In genomic region chr12:117854339-117855012, GRCh38 we compare ENCODE assay signal across 8 cellular contexts.
A peak's percentile ranks its signal among the peaks of the same experiment; 100 is the strongest.
DNase-seq lines count a peak whose midpoint lies in the region; ATAC-seq and TF ChIP-seq lines count a peak whose summit lies in the region.

No MANE protein-coding gene starts in this region.

- no peak overlapping the region for H3K4me3 Mint-ChIP-seq in activated CD8-positive, alpha-beta T cell treated with anti-CD3 and anti-CD28 coated beads, Interleukin-2, amount 10 ng/mL, durations not matched to agents 7 days and 5 days
- H3K4me3 Mint-ChIP-seq in CD8-positive, alpha-beta memory T cell: no peak overlapping the region

- H3K4me3 ChIP-seq in BJ (ENCODE audit: low read depth, low read length): no peak overlapping the region
- no peak overlapping the region for H3K4me3 ChIP-seq in CD8-positive, alpha-beta memory T cell (ENCODE audit: low read length)

- peak; percentile 60 for ATAC-seq in activated CD8-positive, alpha-beta T cell treated with anti-CD3 and anti-CD28 coated beads, Interleukin-2, amount 10 ng/mL, durations not matched to agents 7 days and 5 days
- ATAC-seq in HG03045 (IDR thresholded peaks at IDR 0.05; ENCODE audit: unreplicated experiment): no peak

- POLR2A ChIA-PET in BJ (lab: Charles Lee): no interaction called here
- POLR2A ChIA-PET in activated CD8-positive, alpha-beta T cell treated with anti-CD3 and anti-CD28 coated beads, Interleukin-2, amount 10 ng/mL, durations not matched to agents 7 days and 5 days (lab: Charles Lee): interaction anchor here (0.7 kb wide), 1 partner anchor 1450 kb away, joined by 6 read pairs; no protein-coding TSS in a partner anchor
- POLR2A ChIA-PET in CD8-positive, alpha-beta memory T cell (lab: Charles Lee): no interaction called here

- DNase-seq in BJ (ENCODE audit: low read depth) (no peak), GM20000 (ENCODE audit: low spot score) (peak; percentile 49), NCI-H2196 treated with DMSO at 0.1 percent for 48 hours (lab: John Stamatoyannopoulos, UW; ENCODE audit: unreplicated experiment) (peak; percentile 37), glomerular endothelial cell (ENCODE audit: extremely low read depth, low read depth, low spot score) (peak; percentile 31)
- DNase-seq in activated CD8-positive, alpha-beta T cell treated with anti-CD3 and anti-CD28 coated beads, Interleukin-2, amount 10 ng/mL, durations not matched to agents 7 days and 5 days: peak; percentile 62
- peak; percentile 66 for DNase-seq in stimulated activated CD4-positive, alpha-beta T cell treated with anti-CD3 and anti-CD28 coated beads, Interleukin-15, amount 100 ng/mL, for 24 hours
- no peak for DNase-seq in CD8-positive, alpha-beta memory T cell

- no peaks in the 10 kb centered on the region for H3K36me3 Mint-ChIP-seq in activated CD8-positive, alpha-beta T cell treated with anti-CD3 and anti-CD28 coated beads, Interleukin-2, amount 10 ng/mL, durations not matched to agents 7 days and 5 days (ENCODE audit: low read depth)
- H3K36me3 Mint-ChIP-seq in CD8-positive, alpha-beta memory T cell: no peaks in the 10 kb centered on the region

- H3K9me3 Mint-ChIP-seq in activated CD8-positive, alpha-beta T cell treated with anti-CD3 and anti-CD28 coated beads, Interleukin-2, amount 10 ng/mL, durations not matched to agents 7 days and 5 days (ENCODE audit: insufficient read depth): no peaks in the 10 kb centered on the region
- peaks cover 0 to 6% (median 0%) of the 10 kb centered on the region in 5 donors for H3K9me3 Mint-ChIP-seq in CD8-positive, alpha-beta memory T cell

- H3K27me3 Mint-ChIP-seq in activated CD8-positive, alpha-beta T cell treated with anti-CD3 and anti-CD28 coated beads, Interleukin-2, amount 10 ng/mL, durations not matched to agents 7 days and 5 days (ENCODE audit: low read depth): no peaks in the 10 kb centered on the region
- H3K27me3 Mint-ChIP-seq in CD8-positive, alpha-beta memory T cell: peaks cover 6 to 8% of the 10 kb centered on the region in 2 donors

- no peaks in the 10 kb centered on the region; the same call in 1 of the 2 replicates for H3K27me3 ChIP-seq in BJ (ENCODE audit: control insufficient read depth, insufficient read depth, low read length)
- H3K27me3 ChIP-seq in CD8-positive, alpha-beta memory T cell (ENCODE audit: insufficient read depth, low read length, poor library complexity, severe bottlenecking): no peaks in the 10 kb centered on the region

- H3K36me3 ChIP-seq in BJ (ENCODE audit: control insufficient read depth, insufficient read depth, low read length): no peaks in the 10 kb centered on the region
- H3K36me3 ChIP-seq in CD8-positive, alpha-beta memory T cell (ENCODE audit: insufficient read depth, low read length): no peaks in the 10 kb centered on the region

- H3K27ac Mint-ChIP-seq in activated CD8-positive, alpha-beta T cell treated with anti-CD3 and anti-CD28 coated beads, Interleukin-2, amount 10 ng/mL, durations not matched to agents 7 days and 5 days: no peak overlapping the region
- no peak overlapping the region for H3K27ac Mint-ChIP-seq in CD8-positive, alpha-beta memory T cell

- H3K9me3 ChIP-seq in CD8-positive, alpha-beta memory T cell (ENCODE audit: low read length): no peaks in the 10 kb centered on the region

- no peaks in the 10 kb centered on the region for H3K4me1 ChIP-seq in CD8-positive, alpha-beta memory T cell (ENCODE audit: insufficient read depth, low read length)

- no peak overlapping the region for H3K27ac ChIP-seq in CD8-positive, alpha-beta memory T cell (ENCODE audit: low read depth, low read length)

- H3K4me1 Mint-ChIP-seq in activated CD8-positive, alpha-beta T cell treated with anti-CD3 and anti-CD28 coated beads, Interleukin-2, amount 10 ng/mL, durations not matched to agents 7 days and 5 days (ENCODE audit: low read depth): no peaks in the 10 kb centered on the region
- H3K4me1 Mint-ChIP-seq in CD8-positive, alpha-beta memory T cell: peaks cover 2 to 4% (median 3%) of the 10 kb centered on the region in 3 donors

- CTCF ChIA-PET in BJ (lab: Yijun Ruan, JAX): interaction anchor here (0.6 to 7.2 kb wide), 14 partner anchors 12 to 862 kb away, joined by 3 to 77 read pairs (median 4); no protein-coding TSS in a partner anchor
- CTCF ChIA-PET in activated CD8-positive, alpha-beta T cell treated with anti-CD3 and anti-CD28 coated beads, Interleukin-2, amount 10 ng/mL, durations not matched to agents 7 days and 5 days (lab: Charles Lee): interaction anchor here (0.6 to 1.9 kb wide), 4 partner anchors 10 to 21 kb away, joined by 3 to 5 read pairs (median 4); no protein-coding TSS in a partner anchor
- CTCF ChIA-PET in CD8-positive, alpha-beta memory T cell (lab: Charles Lee): no interaction called here

- TF ChIP-seq CTCF in BJ (IDR thresholded peaks at IDR 0.05; ENCODE audit: insufficient read depth, low read depth, low read length) (peak; percentile 70), GM20000 (IDR thresholded peaks at IDR 0.05; ENCODE audit: extremely low read depth, missing control alignments) (peak; percentile 49)

Comparison
In these comparisons a context has a peak if more than half of its experiments do, and no peak if none do; other contexts are left out.
1. DNase-seq: peak in GM20000 (single experiment), NCI-H2196 treated with DMSO at 0.1 percent for 48 hours (single experiment), activated CD8-positive, alpha-beta T cell treated with anti-CD3 and anti-CD28 coated beads, Interleukin-2, amount 10 ng/mL, durations not matched to agents 7 days and 5 days (single experiment), glomerular endothelial cell (single experiment) and stimulated activated CD4-positive, alpha-beta T cell treated with anti-CD3 and anti-CD28 coated beads, Interleukin-15, amount 100 ng/mL, for 24 hours (single experiment); none in BJ (single experiment) and CD8-positive, alpha-beta memory T cell (0 of 5).